9 cellular contexts compared by ENCODE assay signal in genomic region chr7:148772297-148773089, GRCh38.
DNase-seq lines count a peak whose midpoint lies in the region; ATAC-seq and TF ChIP-seq lines count a peak whose summit lies in the region.
"Had no signal": no experiment of that assay in that cellular context is flagged by ENCODE, and none has a peak within 500 bp of the region (broad histone marks: within the 10 kb centered on the region; RNA-seq: fewer than 3 reads in every experiment).

No MANE protein-coding gene starts in this region.

- intact Hi-C loops in HCT116 (cut with micrococcal nuclease), result loop anchor here (10.0 kb wide), 1 partner anchor 198 kb away; no protein-coding TSS in a partner anchor

- peak overlapping the region; percentile 85 for H3K27ac Mint-ChIP-seq in activated CD4-positive, alpha-beta memory T cell treated with anti-CD3 and anti-CD28 coated beads, Interleukin-2, amount 10 ng/mL, durations not matched to agents 7 days and 5 days
- H3K27ac Mint-ChIP-seq in type B pancreatic cell, result peak overlapping the region; percentile 41

- H3K4me1 Mint-ChIP-seq in activated CD4-positive, alpha-beta memory T cell treated with anti-CD3 and anti-CD28 coated beads, Interleukin-2, amount 10 ng/mL, durations not matched to agents 7 days and 5 days, result peaks cover 31% of the 10 kb centered on the region
- peaks cover 14% of the 10 kb centered on the region for H3K4me1 Mint-ChIP-seq in type B pancreatic cell (ENCODE audit: unreplicated experiment)

- H3K4me1 ChIP-seq in HCT116 (ENCODE audit: control insufficient read depth in 1 of 2, insufficient read depth in 2 of 2, low read length in 2 of 2), result peaks cover 8 to 30% of the 10 kb centered on the region in 2 experiments

- peak overlapping the region; percentile 46; the same call in 1 of the 2 replicates for H3K27ac ChIP-seq in HCT116 (ENCODE audit: low read depth, low read length)

- RAD21 ChIA-PET in HCT116 (lab: Charles Lee; ENCODE audit: low non-redundant PET in 1 of 2, low total read pairs in 2 of 2, uncharacterized antibody in 2 of 2, unreplicated experiment in 2 of 2), result no interaction called here

- no peak overlapping the region for H3K4me3 Mint-ChIP-seq in activated CD4-positive, alpha-beta memory T cell treated with anti-CD3 and anti-CD28 coated beads, Interleukin-2, amount 10 ng/mL, durations not matched to agents 7 days and 5 days
- H3K4me3 Mint-ChIP-seq in type B pancreatic cell, result no peak overlapping the region

- no peaks in the 10 kb centered on the region for H3K9me3 Mint-ChIP-seq in activated CD4-positive, alpha-beta memory T cell treated with anti-CD3 and anti-CD28 coated beads, Interleukin-2, amount 10 ng/mL, durations not matched to agents 7 days and 5 days
- H3K9me3 Mint-ChIP-seq in type B pancreatic cell, result no peaks in the 10 kb centered on the region

- H3K4me3 ChIP-seq in HCT116 (replicated peaks in 1 of 2; ENCODE audit: low read depth in 1 of 2, low read length in 2 of 2), result no peak overlapping the region
- H3K4me3 ChIP-seq: GM12878 had no signal

- TF ChIP-seq RAD21 in HCT116 (IDR thresholded peaks at IDR 0.05; ENCODE audit: low read depth), result no peak

- no peaks in the 10 kb centered on the region for H3K27me3 Mint-ChIP-seq in activated CD4-positive, alpha-beta memory T cell treated with anti-CD3 and anti-CD28 coated beads, Interleukin-2, amount 10 ng/mL, durations not matched to agents 7 days and 5 days
- no peaks in the 10 kb centered on the region for H3K27me3 Mint-ChIP-seq in type B pancreatic cell

- peaks cover 44% of the 10 kb centered on the region for H3K36me3 Mint-ChIP-seq in activated CD4-positive, alpha-beta memory T cell treated with anti-CD3 and anti-CD28 coated beads, Interleukin-2, amount 10 ng/mL, durations not matched to agents 7 days and 5 days (ENCODE audit: low read depth)
- H3K36me3 Mint-ChIP-seq in type B pancreatic cell, result peaks cover 26% of the 10 kb centered on the region

- peak; percentile 38 for DNase-seq in 8988T
- DNase-seq in HCT116 (ENCODE audit: low read depth, low spot score), result peak; percentile 82
- peak; percentile 25 for DNase-seq in activated CD4-positive, alpha-beta memory T cell treated with anti-CD3 and anti-CD28 coated beads, Interleukin-2, amount 10 ng/mL, durations not matched to agents 7 days and 5 days
- peak; percentile 94 for DNase-seq in iris pigment epithelial cell (ENCODE audit: low read depth)
- DNase-seq in type B pancreatic cell (ENCODE audit: extremely low spot score, unreplicated experiment), result no peak
- DNase-seq in HEK293T (ENCODE audit: extremely low spot score), result no peak
- no peak for DNase-seq in left lobe of liver (ENCODE audit: low spot score)

- H2AFZ ChIP-seq in HCT116 (ENCODE audit: low read depth, low read length, poor library complexity, severe bottlenecking), result no peak overlapping the region

- H3K9me3 ChIP-seq in HCT116 (ENCODE audit: control insufficient read depth in 1 of 2, insufficient read depth in 1 of 2, low read depth in 1 of 2, low read length in 2 of 2), result no peaks in the 10 kb centered on the region

- no peak for TF ChIP-seq POLR2A in HCT116 (IDR thresholded peaks at IDR 0.05; ENCODE audit: borderline replicate concordance, extremely low read depth, insufficient read depth, insufficient read length)

- peaks cover 0 to 3% of the 10 kb centered on the region in 2 experiments; a peak in 2 of 4 replicates for H3K36me3 ChIP-seq in HCT116 (ENCODE audit: control insufficient read depth in 1 of 2, insufficient read depth in 2 of 2, low read length in 2 of 2)

- TF ChIP-seq CTCF in HCT116 (IDR thresholded peaks at IDR 0.05 in 2 of 3, conservative IDR thresholded peaks at IDR 0.05 in 1 of 3; ENCODE audit: borderline replicate concordance in 1 of 3, insufficient read depth in 1 of 3, low read depth in 2 of 3, low read length in 2 of 3) (no peak), type B pancreatic cell (conservative IDR thresholded peaks at IDR 0.05) (no peak)

- H3K27me3 ChIP-seq in HCT116 (ENCODE audit: insufficient read depth, low read length), result no peaks in the 10 kb centered on the region

- BruUV-seq in HCT116 (replicated peaks; lab: Mats Ljungman, UMichigan), result no TSS peak

- ATAC-seq in HCT116 (peak; percentile 98), GM19455 (IDR thresholded peaks at IDR 0.05; ENCODE audit: unreplicated experiment) (no peak), left lobe of liver (no peak)
- ATAC-seq: GM12878 had no signal

- peak overlapping the region; percentile 60 for H3K4me2 ChIP-seq in HCT116 (ENCODE audit: low read length)

- peaks cover 3% of the 10 kb centered on the region; the same call in 1 of the 2 replicates for H4K20me1 ChIP-seq in HCT116 (ENCODE audit: insufficient read depth)

- POLR2A ChIA-PET in HCT116 (lab: Charles Lee) (no interaction called here), HEK293T (lab: Yijun Ruan, JAX) (interaction anchor here (1.1 kb wide), 1 partner anchor 74 kb away, joined by 3 read pairs; the partner anchor contains the start of gene CUL1)
- POLR2A ChIA-PET in activated CD4-positive, alpha-beta memory T cell treated with anti-CD3 and anti-CD28 coated beads, Interleukin-2, amount 10 ng/mL, durations not matched to agents 7 days and 5 days (lab: Charles Lee), result interaction anchor here (0.6 to 4.9 kb wide), 6 partner anchors 13 to 113 kb away, joined by 3 to 46 read pairs (median 3); partner anchors contain the start of gene CUL1

- CTCF ChIA-PET in HCT116 (lab: Charles Lee) (no interaction called here), HEK293T (lab: Yijun Ruan, JAX) (interaction anchor here (0.6 kb wide), 2 partner anchors 15 to 512 kb away, joined by 3 read pairs; no protein-coding TSS in a partner anchor)
- CTCF ChIA-PET in activated CD4-positive, alpha-beta memory T cell treated with anti-CD3 and anti-CD28 coated beads, Interleukin-2, amount 10 ng/mL, durations not matched to agents 7 days and 5 days (lab: Charles Lee), result interaction anchor here (0.6 to 3.9 kb wide), 8 partner anchors 12 to 198 kb away, joined by 3 to 13 read pairs (median 8); no protein-coding TSS in a partner anchor

- no peaks in the 10 kb centered on the region for H3K9me2 ChIP-seq in HCT116 (ENCODE audit: insufficient read depth)

- H3K79me2 ChIP-seq in HCT116 (ENCODE audit: insufficient read depth, low read length), result peaks cover 18% of the 10 kb centered on the region; the same call in 1 of the 2 replicates

- H3K9ac ChIP-seq in HCT116 (ENCODE audit: low read length), result 0 out of 2 replicates have a peak overlapping the region, but pooled peaks have one; percentile 7

TF ChIP-seq in HCT116, 20 proteins besides CTCF, POLR2A, EP300 and RAD21 (continues in another document):
- TF ChIP-seq MAX (IDR thresholded peaks at IDR 0.05) (peak; percentile 81), ZFX (IDR thresholded peaks at IDR 0.05) (no peak), CBX3 (IDR thresholded peaks at IDR 0.05; ENCODE audit: low read depth) (peak; percentile 87), YY1 (IDR thresholded peaks at IDR 0.05; ENCODE audit: extremely low read depth, insufficient replicate concordance, low read depth, low read length) (no peak), ELF1 (IDR thresholded peaks at IDR 0.05; ENCODE audit: borderline replicate concordance, low read depth) (no peak), EGR1 (IDR thresholded peaks at IDR 0.05; ENCODE audit: low read depth) (no peak), JUND (IDR thresholded peaks at IDR 0.05) (peak; percentile 93), CEBPB (IDR thresholded peaks at IDR 0.05; ENCODE audit: low read depth) (no peak), FOSL1 (IDR thresholded peaks at IDR 0.05; ENCODE audit: low read depth) (peak; percentile 94), SIN3A (IDR thresholded peaks at IDR 0.05; ENCODE audit: low read depth) (peak; percentile 74; the same call in 1 of the 2 replicates)

TF ChIP-seq in HEK293T, 16 proteins besides CTCF, POLR2A, EP300 and RAD21:
- TF ChIP-seq LEF1 (IDR thresholded peaks at IDR 0.05; ENCODE audit: borderline replicate concordance), result no peak
- no peak for TF ChIP-seq ARNT (IDR thresholded peaks at IDR 0.05)
- TF ChIP-seq L3MBTL2 (conservative IDR thresholded peaks at IDR 0.05), result no peak
- TF ChIP-seq SP1 (IDR thresholded peaks at IDR 0.05), result no peak
- TF ChIP-seq ZNF384 (IDR thresholded peaks at IDR 0.05), result no peak
- TF ChIP-seq FOXM1 (IDR thresholded peaks at IDR 0.05; ENCODE audit: borderline replicate concordance), result no peak
- no peak for TF ChIP-seq TARDBP (IDR thresholded peaks at IDR 0.05)
- no peak for TF ChIP-seq FOXK2 (IDR thresholded peaks at IDR 0.05)
- no peak for TF ChIP-seq SUZ12 (IDR thresholded peaks at IDR 0.05)
- TF ChIP-seq NFRKB (IDR thresholded peaks at IDR 0.05), result no peak
- no peak for TF ChIP-seq HDGF (IDR thresholded peaks at IDR 0.05; ENCODE audit: borderline replicate concordance)
- no peak for TF ChIP-seq CTBP1 (IDR thresholded peaks at IDR 0.05; ENCODE audit: borderline replicate concordance)
- TF ChIP-seq PKNOX1 (IDR thresholded peaks at IDR 0.05), result no peak
- no peak for TF ChIP-seq ELF4 (IDR thresholded peaks at IDR 0.05)
- TF ChIP-seq BHLHE40 (IDR thresholded peaks at IDR 0.05; ENCODE audit: borderline replicate concordance), result no peak
- no peak for TF ChIP-seq FOXA1 (IDR thresholded peaks at IDR 0.05)

Comparison
In these comparisons a context has a peak if more than half of its experiments do, and no peak if none do; other contexts are left out.
1. DNase-seq: peak in 8988T (single experiment), HCT116 (single experiment), activated CD4-positive, alpha-beta memory T cell treated with anti-CD3 and anti-CD28 coated beads, Interleukin-2, amount 10 ng/mL, durations not matched to agents 7 days and 5 days (single experiment) and iris pigment epithelial cell (single experiment); none in type B pancreatic cell (single experiment), HEK293T (single experiment) and left lobe of liver (single experiment).